1 cellular context compared by ENCODE assay signal in the genomic region with DNA sequence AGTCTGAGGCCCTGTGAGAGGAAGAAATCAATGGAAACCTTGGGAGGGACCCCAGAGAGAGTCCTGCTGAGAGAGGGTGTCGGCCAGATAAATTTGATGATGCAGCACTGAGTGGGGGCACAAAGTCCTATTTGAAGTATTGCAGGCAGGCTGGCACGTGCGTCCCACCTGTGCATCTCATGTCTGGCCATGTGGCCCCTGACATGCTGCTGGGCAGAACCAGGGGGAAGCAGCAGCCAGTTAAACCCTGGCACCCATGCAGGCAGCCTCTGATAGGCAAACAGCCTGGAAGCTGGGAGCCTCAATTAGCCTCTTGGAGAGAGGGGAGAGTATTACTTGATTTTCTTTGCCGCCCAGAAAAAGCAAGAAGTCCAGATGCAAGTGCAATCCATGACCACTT.
TF ChIP-seq lines count a peak whose summit lies in the region.

No MANE protein-coding gene starts in this region.

TF ChIP-seq in GM23338, 12 proteins besides CTCF, POLR2A, EP300 and RAD21:
- TF ChIP-seq, protein P1, sequence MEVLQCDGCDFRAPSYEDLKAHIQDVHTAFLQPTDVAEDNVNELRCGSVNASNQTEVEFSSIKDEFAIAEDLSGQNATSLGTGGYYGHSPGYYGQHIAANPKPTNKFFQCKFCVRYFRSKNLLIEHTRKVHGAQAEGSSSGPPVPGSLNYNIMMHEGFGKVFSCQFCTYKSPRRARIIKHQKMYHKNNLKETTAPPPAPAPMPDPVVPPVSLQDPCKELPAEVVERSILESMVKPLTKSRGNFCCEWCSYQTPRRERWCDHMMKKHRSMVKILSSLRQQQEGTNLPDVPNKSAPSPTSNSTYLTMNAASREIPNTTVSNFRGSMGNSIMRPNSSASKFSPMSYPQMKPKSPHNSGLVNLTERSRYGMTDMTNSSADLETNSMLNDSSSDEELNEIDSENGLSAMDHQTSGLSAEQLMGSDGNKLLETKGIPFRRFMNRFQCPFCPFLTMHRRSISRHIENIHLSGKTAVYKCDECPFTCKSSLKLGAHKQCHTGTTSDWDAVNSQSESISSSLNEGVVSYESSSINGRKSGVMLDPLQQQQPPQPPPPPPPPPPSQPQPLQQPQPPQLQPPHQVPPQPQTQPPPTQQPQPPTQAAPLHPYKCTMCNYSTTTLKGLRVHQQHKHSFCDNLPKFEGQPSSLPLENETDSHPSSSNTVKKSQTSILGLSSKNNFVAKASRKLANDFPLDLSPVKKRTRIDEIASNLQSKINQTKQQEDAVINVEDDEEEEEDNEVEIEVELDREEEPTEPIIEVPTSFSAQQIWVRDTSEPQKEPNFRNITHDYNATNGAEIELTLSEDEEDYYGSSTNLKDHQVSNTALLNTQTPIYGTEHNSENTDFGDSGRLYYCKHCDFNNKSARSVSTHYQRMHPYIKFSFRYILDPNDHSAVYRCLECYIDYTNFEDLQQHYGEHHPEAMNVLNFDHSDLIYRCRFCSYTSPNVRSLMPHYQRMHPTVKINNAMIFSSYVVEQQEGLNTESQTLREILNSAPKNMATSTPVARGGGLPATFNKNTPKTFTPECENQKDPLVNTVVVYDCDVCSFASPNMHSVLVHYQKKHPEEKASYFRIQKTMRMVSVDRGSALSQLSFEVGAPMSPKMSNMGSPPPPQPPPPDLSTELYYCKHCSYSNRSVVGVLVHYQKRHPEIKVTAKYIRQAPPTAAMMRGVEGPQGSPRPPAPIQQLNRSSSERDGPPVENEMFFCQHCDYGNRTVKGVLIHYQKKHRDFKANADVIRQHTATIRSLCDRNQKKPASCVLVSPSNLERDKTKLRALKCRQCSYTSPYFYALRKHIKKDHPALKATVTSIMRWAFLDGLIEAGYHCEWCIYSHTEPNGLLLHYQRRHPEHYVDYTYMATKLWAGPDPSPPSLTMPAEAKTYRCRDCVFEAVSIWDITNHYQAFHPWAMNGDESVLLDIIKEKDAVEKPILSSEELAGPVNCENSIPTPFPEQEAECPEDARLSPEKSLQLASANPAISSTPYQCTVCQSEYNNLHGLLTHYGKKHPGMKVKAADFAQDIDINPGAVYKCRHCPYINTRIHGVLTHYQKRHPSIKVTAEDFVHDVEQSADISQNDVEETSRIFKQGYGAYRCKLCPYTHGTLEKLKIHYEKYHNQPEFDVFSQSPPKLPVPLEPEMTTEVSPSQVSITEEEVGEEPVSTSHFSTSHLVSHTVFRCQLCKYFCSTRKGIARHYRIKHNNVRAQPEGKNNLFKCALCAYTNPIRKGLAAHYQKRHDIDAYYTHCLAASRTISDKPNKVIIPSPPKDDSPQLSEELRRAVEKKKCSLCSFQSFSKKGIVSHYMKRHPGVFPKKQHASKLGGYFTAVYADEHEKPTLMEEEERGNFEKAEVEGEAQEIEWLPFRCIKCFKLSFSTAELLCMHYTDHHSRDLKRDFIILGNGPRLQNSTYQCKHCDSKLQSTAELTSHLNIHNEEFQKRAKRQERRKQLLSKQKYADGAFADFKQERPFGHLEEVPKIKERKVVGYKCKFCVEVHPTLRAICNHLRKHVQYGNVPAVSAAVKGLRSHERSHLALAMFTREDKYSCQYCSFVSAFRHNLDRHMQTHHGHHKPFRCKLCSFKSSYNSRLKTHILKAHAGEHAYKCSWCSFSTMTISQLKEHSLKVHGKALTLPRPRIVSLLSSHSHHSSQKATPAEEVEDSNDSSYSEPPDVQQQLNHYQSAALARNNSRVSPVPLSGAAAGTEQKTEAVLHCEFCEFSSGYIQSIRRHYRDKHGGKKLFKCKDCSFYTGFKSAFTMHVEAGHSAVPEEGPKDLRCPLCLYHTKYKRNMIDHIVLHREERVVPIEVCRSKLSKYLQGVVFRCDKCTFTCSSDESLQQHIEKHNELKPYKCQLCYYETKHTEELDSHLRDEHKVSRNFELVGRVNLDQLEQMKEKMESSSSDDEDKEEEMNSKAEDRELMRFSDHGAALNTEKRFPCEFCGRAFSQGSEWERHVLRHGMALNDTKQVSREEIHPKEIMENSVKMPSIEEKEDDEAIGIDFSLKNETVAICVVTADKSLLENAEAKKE (CRISPR knock-in tag; IDR thresholded peaks at IDR 0.05): no peak
- TF ChIP-seq EZH2 (IDR thresholded peaks at IDR 0.05; ENCODE audit: low read depth, unreplicated experiment) (no peak), STAT1 (IDR thresholded peaks at IDR 0.05; ENCODE audit: unreplicated experiment) (no peak), EZH2phosphoT487 (IDR thresholded peaks at IDR 0.05; ENCODE audit: unreplicated experiment) (no peak), ZNF331 (CRISPR knock-in tag; IDR thresholded peaks at IDR 0.05; ENCODE audit: low read depth) (no peak), CREB1 (CRISPR knock-in tag; IDR thresholded peaks at IDR 0.05; ENCODE audit: low read depth) (no peak)
